1 cellular context compared by ENCODE assay signal in the genomic region with DNA sequence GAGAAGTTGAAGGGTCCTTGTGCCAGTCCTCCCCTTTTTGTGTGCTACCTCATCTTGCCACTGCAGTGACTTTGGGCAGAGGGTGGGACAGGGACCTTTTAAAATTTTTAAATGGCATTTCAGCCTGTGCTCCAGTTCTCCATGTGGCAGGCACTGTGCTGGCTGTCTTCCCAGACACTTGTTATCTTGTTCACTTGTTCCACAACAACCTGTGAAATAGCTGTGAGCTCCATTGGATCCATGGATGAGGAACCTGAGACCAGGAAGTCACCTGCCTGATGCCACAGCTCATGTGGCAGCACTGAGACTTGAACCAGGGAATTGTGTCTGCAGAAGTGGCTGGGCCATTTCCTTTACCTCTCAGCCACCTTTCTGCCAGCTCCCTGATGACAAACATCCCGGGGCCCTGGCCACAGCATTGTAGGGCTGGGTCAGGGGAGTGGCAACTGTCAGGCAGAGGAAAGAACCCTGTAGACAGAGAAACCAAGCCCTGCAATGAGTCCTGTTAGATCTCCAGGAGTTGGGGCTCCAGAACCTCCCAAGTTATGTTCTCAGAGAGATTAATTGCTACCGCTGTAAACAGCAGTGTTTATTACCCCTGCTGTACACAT.
TF ChIP-seq lines count a peak whose summit lies in the region.

No MANE protein-coding gene starts in this region.

TF ChIP-seq in endothelial cell of umbilical vein, 7 proteins besides CTCF, POLR2A, EP300 and RAD21:
- TF ChIP-seq JUN (IDR thresholded peaks at IDR 0.05; ENCODE audit: borderline replicate concordance, insufficient read depth, insufficient read length, low read depth) (no peak), MYC (IDR thresholded peaks at IDR 0.05; ENCODE audit: low read depth, low read length) (no peak), EZH2 (IDR thresholded peaks at IDR 0.05; ENCODE audit: borderline replicate concordance, low read depth, low read length, severe bottlenecking) (no peak), GATA2 (IDR thresholded peaks at IDR 0.05; ENCODE audit: insufficient read depth, insufficient read length, low read depth, low read length) (no peak), POLR2AphosphoS5 (IDR thresholded peaks at IDR 0.05; ENCODE audit: insufficient read depth, low read depth, low read length) (no peak), FOS (IDR thresholded peaks at IDR 0.05; ENCODE audit: borderline replicate concordance, insufficient read depth, low read length) (no peak)
- TF ChIP-seq, protein P1, sequence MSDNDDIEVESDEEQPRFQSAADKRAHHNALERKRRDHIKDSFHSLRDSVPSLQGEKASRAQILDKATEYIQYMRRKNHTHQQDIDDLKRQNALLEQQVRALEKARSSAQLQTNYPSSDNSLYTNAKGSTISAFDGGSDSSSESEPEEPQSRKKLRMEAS (IDR thresholded peaks at IDR 0.05; ENCODE audit: insufficient read depth, insufficient read length), result no peak
TF ChIP-seq in endothelial cell of umbilical vein: peak in this region for 0.
